In the genomic region with DNA sequence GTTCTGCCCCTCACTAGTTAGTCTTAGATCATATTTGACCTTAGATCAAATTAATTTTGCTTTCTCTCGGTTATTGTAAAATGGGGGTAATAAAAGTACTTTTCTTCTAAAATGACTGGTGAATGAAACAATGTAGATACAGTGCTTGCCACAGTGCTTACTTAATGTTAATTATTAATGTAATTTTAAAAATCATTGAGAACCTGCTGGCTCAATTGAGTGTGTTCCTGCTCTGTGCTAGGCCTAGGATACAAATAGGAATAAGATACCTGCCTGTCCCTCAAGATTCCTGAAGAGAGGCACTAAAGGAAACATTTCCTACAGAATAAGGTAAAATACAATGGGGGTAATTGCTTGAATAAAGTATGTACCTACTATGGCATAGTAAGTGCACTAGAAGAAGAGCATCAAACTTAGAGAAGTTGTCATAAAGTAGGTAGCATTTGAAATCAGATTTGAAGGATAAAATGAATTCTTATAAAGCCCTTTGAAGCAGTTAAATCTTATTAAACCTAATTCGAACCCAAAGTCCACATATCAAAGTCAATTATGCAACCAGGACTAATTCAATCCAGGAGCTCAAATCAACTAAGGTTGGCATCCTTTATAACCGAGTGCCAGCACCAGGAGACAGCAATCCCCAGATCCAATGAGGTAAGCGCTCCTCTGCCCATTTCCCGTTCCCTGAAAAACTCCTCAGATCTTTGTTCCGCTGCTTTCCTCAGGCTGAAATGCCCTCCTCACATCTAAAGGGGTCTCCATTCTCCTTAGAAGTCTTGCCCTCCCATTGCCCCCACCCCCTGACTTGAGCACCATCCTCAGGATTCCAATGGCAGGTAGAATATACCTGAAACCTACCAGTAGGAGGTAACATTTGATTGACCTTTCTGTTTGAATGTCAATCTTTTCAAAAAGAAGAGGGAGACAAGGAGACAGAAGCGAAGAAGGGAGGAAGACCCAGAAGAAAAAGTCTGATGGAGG, we compare ENCODE assay signal across 22 cellular contexts. TPM values are rescaled to one million over a fixed set of nuclear protein-coding genes. Genes with fewer than 3 reads are reported as not detected.
A peak's percentile ranks its signal among the peaks of the same experiment; 100 is the strongest.
DNase-seq lines count a peak whose midpoint lies in the region; ATAC-seq, FAIRE-seq and TF ChIP-seq lines count a peak whose summit lies in the region.
"Had no signal": no experiment of that assay in that cellular context is flagged by ENCODE, and none has a peak within 500 bp of the region (broad histone marks: within the 10 kb centered on the region; RNA-seq: fewer than 3 reads in every experiment).

No MANE protein-coding gene starts in this region.

- H2BK5ac ChIP-seq in H1 (ENCODE audit: low read depth, low read length): no peak overlapping the region

- H2AFZ ChIP-seq in H1 (ENCODE audit: low read length): peak overlapping the region; percentile 15; the same call in 1 of the 2 replicates
- peak overlapping the region; percentile 80 for H2AFZ ChIP-seq in HepG2 (ENCODE audit: low read length)

- H4K20me1 ChIP-seq in H1 (replicated peaks in 1 of 2; ENCODE audit: control insufficient read depth in 1 of 2, insufficient read depth in 2 of 2, low read length in 2 of 2) (peaks cover 8 to 17% of the 10 kb centered on the region in 2 experiments), HepG2 (ENCODE audit: insufficient read depth, low read length) (peaks cover 24% of the 10 kb centered on the region)

- no peak overlapping the region for H4K91ac ChIP-seq in H1 (replicated peaks; ENCODE audit: insufficient read length, low read length)

- TF ChIP-seq CTCF in H1 (IDR thresholded peaks at IDR 0.05; ENCODE audit: control extremely low read depth in 1 of 3, insufficient read depth in 1 of 3, low read depth in 1 of 3, low read length in 3 of 3) (peak in 1 of 3 experiments; percentile 29; a peak in 2 of 4 replicates), HepG2 (CRISPR knock-in tag; IDR thresholded peaks at IDR 0.05) (no peak; the same call in 1 of the 2 replicates), heart left ventricle (IDR thresholded peaks at IDR 0.05) (no peak), endothelial cell (IDR thresholded peaks at IDR 0.05; ENCODE audit: unreplicated experiment) (no peak)

- 75% methylated on average over 6 of the region's 7 CpGs; no CpG with 5 or more reads in 1 of the 2 experiments for WGBS in H1 (ENCODE audit: extremely low coverage in 1 of 2, insufficient coverage in 1 of 2, insufficient read length in 1 of 2, insufficient replicate concordance in 2 of 2, low coverage in 1 of 2, low lambda C conversion rate in 2 of 2, missing lambda C conversion rate in 1 of 2), 2 experiments
- WGBS in HepG2 (ENCODE audit: low lambda C conversion rate): 60% methylated on average over 7 of the region's 7 CpGs
- 86 to 91% (median 89%) methylated on average over 7 of the region's 7 CpGs for WGBS in heart left ventricle, 4 donors

- H3K23me2 ChIP-seq in H1 (ENCODE audit: low read depth, low read length): no peaks in the 10 kb centered on the region; the same call in 1 of the 2 replicates

- ATAC-seq in HepG2: peak; percentile 29; the same call in 2 of the 3 replicates
- ATAC-seq in heart left ventricle: no peak

- H2BK120ac ChIP-seq in H1 (replicated peaks; ENCODE audit: low read depth, low read length): no peak overlapping the region

- H3K14ac ChIP-seq in H1 (ENCODE audit: insufficient read length): no peak overlapping the region

- no peak overlapping the region for H3K56ac ChIP-seq in H1 (replicated peaks; ENCODE audit: insufficient read length, low read depth, low read length)

- no peak overlapping the region for H3K4me3 Mint-ChIP-seq in endothelial cell (ENCODE audit: unreplicated experiment)

- no peak overlapping the region for H3K4me2 ChIP-seq in H1 (ENCODE audit: insufficient read depth in 1 of 2, low read depth in 2 of 2, low read length in 2 of 2)
- H3K4me2 ChIP-seq in HepG2 (ENCODE audit: low read depth, low read length): peak overlapping the region; percentile 81

- no peaks in the 10 kb centered on the region for H3K79me1 ChIP-seq in H1 (ENCODE audit: low read depth, low read length)

- H3K9me3 Mint-ChIP-seq in endothelial cell (ENCODE audit: unreplicated experiment): no peaks in the 10 kb centered on the region

- no TSS peak for BruUV-seq in HepG2 (replicated peaks; lab: Mats Ljungman, UMichigan)

- no peak overlapping the region for H2BK15ac ChIP-seq in H1 (ENCODE audit: low read length)

- H3K4ac ChIP-seq in H1 (replicated peaks; ENCODE audit: insufficient read length, low read depth, low read length): no peak overlapping the region

- no peak for TF ChIP-seq EP300 in H1 (IDR thresholded peaks at IDR 0.05; ENCODE audit: borderline replicate concordance in 1 of 2, low read depth in 2 of 2, low read length in 2 of 2)
- no peak for TF ChIP-seq EP300 in HepG2 (IDR thresholded peaks at IDR 0.05; ENCODE audit: low read depth in 2 of 2, low read length in 2 of 2)
- TF ChIP-seq EP300 in HepG2 (CRISPR knock-in tag; IDR thresholded peaks at IDR 0.05; ENCODE audit: borderline replicate concordance): no peak

- H3K4me3 ChIP-seq in H1 (ENCODE audit: extremely low read depth in 1 of 4, insufficient read depth in 2 of 4, low read depth in 3 of 4, low read length in 4 of 4) (no peak overlapping the region), HepG2 (replicated peaks in 1 of 3; ENCODE audit: insufficient read depth in 1 of 3, low read depth in 2 of 3, low read length in 3 of 3) (peak overlapping the region; percentile 5 to 100 (median 56); a peak in 2 of 6 replicates), heart left ventricle (no peak overlapping the region)

- DNase-seq in DMS53 (lab: John Stamatoyannopoulos, UW): peak; percentile 12
- DNase-seq in DMS53 treated with DMSO at 0.1 percent for 48 hours (lab: John Stamatoyannopoulos, UW; ENCODE audit: unreplicated experiment): no peak
- no peak for DNase-seq in H1 (ENCODE audit: low read depth in 1 of 2, low spot score in 2 of 2)
- DNase-seq in HepG2 (ENCODE audit: low spot score): no peak
- DNase-seq in urothelium cell line (ENCODE audit: low spot score): no peak
- DNase-seq in heart left ventricle: no peak
- no peak for DNase-seq in endothelial cell (ENCODE audit: low spot score)
- DNase-seq in hepatic stellate cell (ENCODE audit: low spot score): no peak
- DNase-seq: 8988T, COR-L47, DMS79, KG1, NCI-H1092 treated with DMSO at 0.1 percent for 48 hours, NCI-H2029, NCI-H2171 treated with DMSO at 0.1 percent for 48 hours, NCI-H82, SHP77 had no signal

- H3K4me1 Mint-ChIP-seq in endothelial cell (ENCODE audit: unreplicated experiment): peaks cover 24% of the 10 kb centered on the region

- no peak overlapping the region for H3K27ac ChIP-seq in H1 (ENCODE audit: low read depth, low read length)
- peak overlapping the region; percentile 5 for H3K27ac ChIP-seq in HepG2 (ENCODE audit: extremely low read length, insufficient read depth, low read length)
- H3K27ac ChIP-seq in heart left ventricle: no peak overlapping the region
- H3K27ac ChIP-seq: C4-2B, HL-60 had no signal

- H3K23ac ChIP-seq in H1 (ENCODE audit: insufficient read length): no peak overlapping the region

- H3K4me1 ChIP-seq in H1 (replicated peaks in 1 of 4; ENCODE audit: control insufficient read depth in 3 of 4, insufficient read depth in 4 of 4, low read length in 3 of 4): peaks cover 0 to 4% (median 2%) of the 10 kb centered on the region in 4 experiments; a peak in 5 of 7 replicates
- peaks cover 38% of the 10 kb centered on the region for H3K4me1 ChIP-seq in HepG2 (ENCODE audit: insufficient read depth, low read length)
- H3K4me1 ChIP-seq in heart left ventricle: peaks cover 7 to 20% (median 10%) of the 10 kb centered on the region in 12 donors

- no peak overlapping the region for H4K5ac ChIP-seq in H1 (ENCODE audit: insufficient read length, low read depth, low read length)

- no peak for TF ChIP-seq RAD21 in H1 (IDR thresholded peaks at IDR 0.05 in 1 of 2, conservative IDR thresholded peaks at IDR 0.05 in 1 of 2; ENCODE audit: low read depth in 2 of 2, low read length in 2 of 2)
- no peak for TF ChIP-seq RAD21 in HepG2 (CRISPR knock-in tag; IDR thresholded peaks at IDR 0.05)

- in situ Hi-C loops in HepG2 (cut with HindIII; ENCODE audit: extremely low pct_ligation_motif_present, low pct_unique_long_range_greater_than_20kb): no loop called here

- H3K9ac ChIP-seq in H1 (replicated peaks in 1 of 4; ENCODE audit: extremely low read depth in 1 of 4, low read depth in 3 of 4, low read length in 3 of 4) (no peak overlapping the region), HepG2 (ENCODE audit: insufficient read depth, low read depth, low read length) (0 out of 2 replicates have a peak overlapping the region, but pooled peaks have one; percentile 100)

- POLR2A ChIA-PET in H1 (lab: Charles Lee; ENCODE audit: partially characterized antibody): no interaction called here
- POLR2A ChIA-PET in HepG2 (lab: Yijun Ruan, JAX): no interaction called here

- peaks cover 8% of the 10 kb centered on the region for H3K27me3 Mint-ChIP-seq in endothelial cell (ENCODE audit: unreplicated experiment)

- peaks cover 20 to 30% of the 10 kb centered on the region in 2 experiments for H3K79me2 ChIP-seq in H1 (ENCODE audit: control insufficient read depth in 1 of 2, insufficient read depth in 2 of 2, low read length in 2 of 2)
- H3K79me2 ChIP-seq in HepG2 (ENCODE audit: insufficient read depth, low read length): peaks cover 30% of the 10 kb centered on the region

- CTCF ChIA-PET in H1 (lab: Charles Lee; ENCODE audit: partially characterized antibody): interaction anchor here (0.6 to 1.7 kb wide), 2 partner anchors 8 to 10 kb away, joined by 3 to 5 read pairs; no protein-coding TSS in a partner anchor
- CTCF ChIA-PET in HepG2 (lab: Yijun Ruan, JAX; ENCODE audit: low intra/inter-chr PET ratio, low total read pairs): interaction anchor here (3.2 kb wide), 1 partner anchor 42 kb away, joined by 37 read pairs; no protein-coding TSS in a partner anchor

- H3K27me3 ChIP-seq in H1 (replicated peaks in 1 of 4; ENCODE audit: control insufficient read depth in 3 of 4, extremely low read depth in 1 of 4, insufficient read depth in 3 of 4, low read length in 3 of 4) (no peaks in the 10 kb centered on the region; a peak in 1 of 7 replicates), HepG2 (ENCODE audit: control insufficient read depth in 1 of 2, insufficient read depth in 2 of 2, low read length in 2 of 2) (no peaks in the 10 kb centered on the region; a peak in 1 of 5 replicates), heart left ventricle (no peaks in the 10 kb centered on the region)

- no peak for TF ChIP-seq POLR2A in H1 (IDR thresholded peaks at IDR 0.05; ENCODE audit: control extremely low read depth in 1 of 2, low read depth in 2 of 2, low read length in 2 of 2)
- TF ChIP-seq POLR2A in HepG2 (IDR thresholded peaks at IDR 0.05; ENCODE audit: insufficient read depth in 1 of 2, low read depth in 2 of 2, low read length in 2 of 2): no peak
- no peak for TF ChIP-seq POLR2A in heart left ventricle (IDR thresholded peaks at IDR 0.05)

- H2BK12ac ChIP-seq in H1 (ENCODE audit: low read depth, low read length): no peak overlapping the region

- H4K8ac ChIP-seq in H1 (ENCODE audit: extremely low read depth, insufficient read depth, low read length): no peak overlapping the region

- peaks cover 7% of the 10 kb centered on the region for H3K36me3 Mint-ChIP-seq in endothelial cell (ENCODE audit: low read depth, unreplicated experiment)

- H3K9me3 ChIP-seq in H1 (ENCODE audit: insufficient read depth in 2 of 2, low read depth in 1 of 2, low read length in 1 of 2) (no peaks in the 10 kb centered on the region), HepG2 (ENCODE audit: low read length) (no peaks in the 10 kb centered on the region), heart left ventricle (no peaks in the 10 kb centered on the region)

- peak; percentile 24 for FAIRE-seq in H1 (lab: Jason Lieb, UNC)
- no peak for FAIRE-seq in HepG2 (lab: Jason Lieb, UNC)
- FAIRE-seq in urothelium cell line (lab: Jason Lieb, UNC): peak; percentile 71
- FAIRE-seq: G401.6, GM12892, RCC 7860 had no signal

- H3K36me3 ChIP-seq in H1 (ENCODE audit: control insufficient read depth in 2 of 4, insufficient read depth in 4 of 4, low read length in 3 of 4) (peaks cover 0 to 14% (median 0%) of the 10 kb centered on the region in 4 experiments; a peak in 2 of 8 replicates), HepG2 (replicated peaks in 1 of 2; ENCODE audit: control insufficient read depth in 1 of 2, insufficient read depth in 2 of 2, low read length in 2 of 2) (0 out of 5 replicates have a peak, but pooled peaks cover 0 to 1% of the 10 kb centered on the region in 2 experiments), heart left ventricle (peaks cover 0 to 7% (median 0%) of the 10 kb centered on the region in 9 donors)

- H2BK20ac ChIP-seq in H1 (ENCODE audit: low read length): no peak overlapping the region

- no peak overlapping the region for H3K27ac Mint-ChIP-seq in endothelial cell (ENCODE audit: unreplicated experiment)

- no peak overlapping the region for H2AK5ac ChIP-seq in H1 (ENCODE audit: low read depth, low read length)

- H3K18ac ChIP-seq in H1 (ENCODE audit: extremely low read depth, low read length): no peak overlapping the region

- intact Hi-C loops in HepG2 (cut with micrococcal nuclease; ENCODE audit: unreplicated experiment) (loop anchor here (1.0 kb wide), 1 partner anchor 431 kb away; no protein-coding TSS in a partner anchor), heart left ventricle (cut with DNase I) (loop anchor here in 8 of 10 donors (2.0 to 10.0 kb wide), 4 partner anchors 140 to 655 kb away; a partner anchor contains a TSS)

RNA-seq across cellular contexts. Expression of a gene that starts 2.4 kb away (rescaled TPM):
- total RNA-seq in H1 (2021; fragmentation: NEBNext Ultra II Directional; extraction: Animal tissue kit (Norgen Biotek cat#: 25700)): 42.0 and 44.8 TPM in 2 replicates
- polyA plus RNA-seq in H1 (2011; rRNA removed): 8.6 and 11.3 TPM in 2 replicates
- 11.0 TPM for polyA plus RNA-seq in H1 (2011; cell fraction: cytosol; rRNA removed)
- 18.8 TPM for polyA plus RNA-seq in H1 (2011; cell fraction: nucleus; rRNA removed)
- 9.4 to 14.4 TPM (median 12.3 TPM) in 4 replicates for polyA plus RNA-seq in H1 (2012, experiment 1 of 2)
- polyA plus RNA-seq in H1 (2012, experiment 2 of 2): 0.72 TPM
- polyA plus RNA-seq in H1 (2013, experiment 1 of 2): 12.3 TPM
- polyA plus RNA-seq in H1 (2013, experiment 2 of 2): 11.3 TPM
- polyA minus RNA-seq in H1 (2011; rRNA and poly(A)+ RNA removed): 155 and 179 TPM in 2 replicates
- polyA minus RNA-seq in H1 (2011; cell fraction: cytosol; rRNA and poly(A)+ RNA removed): 48.3 TPM
- 129 TPM for polyA minus RNA-seq in H1 (2011; cell fraction: nucleus; rRNA and poly(A)+ RNA removed)
- total RNA-seq in HepG2 (2016; rRNA removed; fragmentation: Illumina TruSeq; extraction: Trizol): 69.1 and 70.9 TPM in 2 replicates
- 28.7 and 34.2 TPM in 2 replicates for total RNA-seq in HepG2 (2016; cell fraction: cytosol; rRNA removed; fragmentation: Illumina TruSeq; extraction: Trizol; ENCODE audit: low read depth)
- total RNA-seq in HepG2 (2016; cell fraction: insoluble cytoplasmic fraction; rRNA removed; fragmentation: Illumina TruSeq; extraction: Trizol): 60.8 and 66.7 TPM in 2 replicates
- 34.4 and 35.2 TPM in 2 replicates for total RNA-seq in HepG2 (2016; cell fraction: membrane; rRNA removed; fragmentation: Illumina TruSeq; extraction: Trizol)
- total RNA-seq in HepG2 (2016; cell fraction: nucleus; rRNA removed; fragmentation: Illumina TruSeq; extraction: Trizol): 74.9 and 87.2 TPM in 2 replicates
- polyA plus RNA-seq in HepG2 (2011; rRNA removed): 25.2 and 27.4 TPM in 2 replicates
- polyA plus RNA-seq in HepG2 (2011; cell fraction: cytosol; rRNA removed): 9.5 and 15.5 TPM in 2 replicates
- polyA plus RNA-seq in HepG2 (2011; cell fraction: nucleus; rRNA removed): 22.1 and 24.5 TPM in 2 replicates
- 18.1 and 18.8 TPM in 2 replicates for polyA plus RNA-seq in HepG2 (2012)
- polyA plus RNA-seq in HepG2 (2016; cell fraction: cytosol; fragmentation: Illumina TruSeq; extraction: Trizol; ENCODE audit: low read depth): 1.1 and 1.2 TPM in 2 replicates
- polyA plus RNA-seq in HepG2 (2016; cell fraction: insoluble cytoplasmic fraction; fragmentation: Illumina TruSeq; extraction: Trizol; ENCODE audit: low read depth): 22.4 and 23.2 TPM in 2 replicates
- 3.0 and 3.5 TPM in 2 replicates for polyA plus RNA-seq in HepG2 (2016; cell fraction: membrane; fragmentation: Illumina TruSeq; extraction: Trizol; ENCODE audit: low read depth)
- polyA plus RNA-seq in HepG2 (2016; cell fraction: nucleus; fragmentation: Illumina TruSeq; extraction: Trizol; ENCODE audit: insufficient read depth, low read depth): 29.6 and 33.8 TPM in 2 replicates
- polyA minus RNA-seq in HepG2 (2011; rRNA and poly(A)+ RNA removed; ENCODE audit: low replicate concordance): 248 and 289 TPM in 2 replicates
- 47.7 and 70.8 TPM in 2 replicates for polyA minus RNA-seq in HepG2 (2011; cell fraction: cytosol; rRNA and poly(A)+ RNA removed)
- polyA minus RNA-seq in HepG2 (2011; cell fraction: nucleus; rRNA and poly(A)+ RNA removed): 160 and 215 TPM in 2 replicates
- total RNA-seq in heart left ventricle: 10 to 100 TPM; 23.3 to 59.1 (median 40.2) TPM
- 1 to 10 TPM; 5.6 to 9.8 TPM for polyA plus RNA-seq in heart left ventricle
- total RNA-seq in endothelial cell (ENCODE audit: unreplicated experiment): 51.4 TPM

Comparison
In these comparisons a context has a peak if more than half of its experiments do, and no peak if none do; other contexts are left out.
1. H3K4me3 ChIP-seq: peak in HepG2 (3 of 3); none in H1 (0 of 4) and heart left ventricle (0 of 12).